In genomic region chr12:47824629-47825028, GRCh38 we compare ENCODE assay signal across 11 cellular contexts. TPM values are rescaled to one million over a fixed set of nuclear protein-coding genes. Genes with fewer than 3 reads are reported as not detected.
DNase-seq lines count a peak whose midpoint lies in the region; ATAC-seq and TF ChIP-seq lines count a peak whose summit lies in the region.
"Had no signal": no experiment of that assay in that cellular context is flagged by ENCODE, and none has a peak within 500 bp of the region (broad histone marks: within the 10 kb centered on the region; RNA-seq: fewer than 3 reads in every experiment).

No MANE protein-coding gene starts in this region.

- H3K36me3 ChIP-seq in heart right ventricle: no peaks in the 10 kb centered on the region
- peaks cover 0 to 3% of the 10 kb centered on the region in 2 donors for H3K36me3 ChIP-seq in muscle layer of duodenum (ENCODE audit: control insufficient read depth in 1 of 2, insufficient read depth in 2 of 2, low read length in 2 of 2)
- no peaks in the 10 kb centered on the region for H3K36me3 ChIP-seq in upper lobe of right lung

- no peaks in the 10 kb centered on the region for H3K36me3 Mint-ChIP-seq in activated naive CD8-positive, alpha-beta T cell treated with anti-CD3 and anti-CD28 coated beads for 36 hours
- H3K36me3 Mint-ChIP-seq: naive B cell had no signal

- DNase-seq in heart right ventricle (no peak), left cardiac atrium (no peak), upper lobe of right lung (no peak), DMS153 treated with DMSO at 0.1 percent for 48 hours (lab: John Stamatoyannopoulos, UW; ENCODE audit: unreplicated experiment) (no peak), AG20443 (ENCODE audit: low spot score) (no peak), GOT3 (lab: John Stamatoyannopoulos, UW) (no peak)
- no peak for DNase-seq in activated naive CD8-positive, alpha-beta T cell treated with anti-CD3 and anti-CD28 coated beads for 36 hours
- DNase-seq: cortex of kidney, naive B cell had no signal

- H3K4me1 ChIP-seq in heart right ventricle (peaks cover 31 to 96% (median 86%) of the 10 kb centered on the region in 9 donors), muscle layer of duodenum (ENCODE audit: control insufficient read depth in 1 of 2, insufficient read depth in 2 of 2, low read length in 2 of 2) (peaks cover 39 to 48% of the 10 kb centered on the region in 2 donors), upper lobe of right lung (peaks cover 84% of the 10 kb centered on the region)

- 84 to 88% methylated on average over 2 of the region's 2 CpGs for WGBS in heart right ventricle, 2 donors

- TF ChIP-seq CTCF in heart right ventricle (IDR thresholded peaks at IDR 0.05): no peak
- no peak for TF ChIP-seq CTCF in upper lobe of right lung (IDR thresholded peaks at IDR 0.05)

- H3K27me3 Mint-ChIP-seq in activated naive CD8-positive, alpha-beta T cell treated with anti-CD3 and anti-CD28 coated beads for 36 hours: no peaks in the 10 kb centered on the region

- H3K4me3 Mint-ChIP-seq in activated naive CD8-positive, alpha-beta T cell treated with anti-CD3 and anti-CD28 coated beads for 36 hours: peak overlapping the region; percentile 6

- H3K27ac Mint-ChIP-seq in activated naive CD8-positive, alpha-beta T cell treated with anti-CD3 and anti-CD28 coated beads for 36 hours: peak overlapping the region; percentile 92

- peaks cover 86% of the 10 kb centered on the region for H3K4me1 Mint-ChIP-seq in activated naive CD8-positive, alpha-beta T cell treated with anti-CD3 and anti-CD28 coated beads for 36 hours

- H3K27ac ChIP-seq in heart right ventricle: peak overlapping the region in 9 of 10 donors; percentile 49 to 100 (median 98)
- H3K27ac ChIP-seq in muscle layer of duodenum (ENCODE audit: low read length): peak overlapping the region; percentile 93
- peak overlapping the region; percentile 97 for H3K27ac ChIP-seq in upper lobe of right lung

- H3K9me3 ChIP-seq in heart right ventricle: no peaks in the 10 kb centered on the region
- no peaks in the 10 kb centered on the region for H3K9me3 ChIP-seq in muscle layer of duodenum (ENCODE audit: control insufficient read depth in 1 of 2, low read length in 2 of 2)
- no peaks in the 10 kb centered on the region for H3K9me3 ChIP-seq in upper lobe of right lung

- no peaks in the 10 kb centered on the region for H3K9me3 Mint-ChIP-seq in activated naive CD8-positive, alpha-beta T cell treated with anti-CD3 and anti-CD28 coated beads for 36 hours
- H3K9me3 Mint-ChIP-seq: naive B cell had no signal

- H3K4me3 ChIP-seq in heart right ventricle (no peak overlapping the region), muscle layer of duodenum (ENCODE audit: low read depth in 1 of 2, low read length in 2 of 2) (no peak overlapping the region), upper lobe of right lung (no peak overlapping the region)

- H3K27me3 ChIP-seq in heart right ventricle (no peaks in the 10 kb centered on the region), muscle layer of duodenum (ENCODE audit: low read depth, low read length) (no peaks in the 10 kb centered on the region), upper lobe of right lung (no peaks in the 10 kb centered on the region)

- ATAC-seq in heart right ventricle (no peak), left cardiac atrium (no peak), upper lobe of right lung (no peak)
- ATAC-seq: SK-N-SH treated with all-trans-retinoic acid at 6 μM for 48 hours had no signal

- intact Hi-C loops in heart right ventricle (cut with DNase I): loop anchor here in 1 of 10 donors (5.0 kb wide), 1 partner anchor 107 kb away; no protein-coding TSS in a partner anchor
- intact Hi-C loops in left cardiac atrium (cut with DNase I): no loop called here
- intact Hi-C loops in upper lobe of right lung (cut with DNase I): no loop called here

RNA-seq across cellular contexts. Expression of gene HDAC7, which starts 4.9 kb away (rescaled TPM):
- total RNA-seq in heart right ventricle (10 to 100 TPM; 26.9 to 50.7 (median 38.5) TPM), left cardiac atrium (10 to 100 TPM; 41.6 to 58.0 TPM), upper lobe of right lung (135 TPM)
- polyA plus RNA-seq in heart right ventricle: 10 to 100 TPM; 40.4 to 75.6 TPM
- total RNA-seq in activated naive CD8-positive, alpha-beta T cell treated with anti-CD3 and anti-CD28 coated beads for 36 hours: 100 to 1,000 TPM; 233 to 246 TPM

RNA-seq across cellular contexts. Expression of gene SLC48A1, which starts 51.6 kb away (rescaled TPM):
- total RNA-seq in heart right ventricle: 10 to 100 TPM; 18.6 to 31.9 (median 22.1) TPM
- polyA plus RNA-seq in heart right ventricle: 10 to 100 TPM; 12.6 to 26.2 TPM
- 10 to 100 TPM; 22.1 to 28.9 TPM for total RNA-seq in left cardiac atrium
- total RNA-seq in activated naive CD8-positive, alpha-beta T cell treated with anti-CD3 and anti-CD28 coated beads for 36 hours: 1 to 10 TPM; 5.4 to 6.0 TPM
- total RNA-seq in upper lobe of right lung: 40.9 TPM
